Comparison of ENCODE assay signal across 2 cellular contexts in genomic region chr18:73258375-73259087, GRCh38.
TF ChIP-seq lines count a peak whose summit lies in the region.

No MANE protein-coding gene starts in this region.

TF ChIP-seq in HepG2, 621 proteins besides CTCF, POLR2A, EP300 and RAD21:
- TF ChIP-seq DMTF1 (CRISPR knock-in tag; IDR thresholded peaks at IDR 0.05) (no peak), ZNF687 (CRISPR knock-in tag; IDR thresholded peaks at IDR 0.05) (no peak), CREB1 (IDR thresholded peaks at IDR 0.05) (0 out of 2 replicates have a peak, but pooled peaks have one; percentile 26), CREB1 (CRISPR knock-in tag; IDR thresholded peaks at IDR 0.05) (no peak)

TF ChIP-seq in K562, 482 proteins besides CTCF, POLR2A, EP300 and RAD21 (continued from another document):
- TF ChIP-seq SFPQ (IDR thresholded peaks at IDR 0.05; ENCODE audit: low read depth, low read length) (no peak), GATAD2B (IDR thresholded peaks at IDR 0.05; ENCODE audit: borderline replicate concordance) (no peak), IFI16 (CRISPR knock-in tag; IDR thresholded peaks at IDR 0.05) (no peak), MEF2D (tag; conservative IDR thresholded peaks at IDR 0.05; ENCODE audit: low read depth) (no peak), ID3 (CRISPR knock-in tag; IDR thresholded peaks at IDR 0.05) (no peak), ID3 (tag; IDR thresholded peaks at IDR 0.05) (no peak)
